In the genomic region with DNA sequence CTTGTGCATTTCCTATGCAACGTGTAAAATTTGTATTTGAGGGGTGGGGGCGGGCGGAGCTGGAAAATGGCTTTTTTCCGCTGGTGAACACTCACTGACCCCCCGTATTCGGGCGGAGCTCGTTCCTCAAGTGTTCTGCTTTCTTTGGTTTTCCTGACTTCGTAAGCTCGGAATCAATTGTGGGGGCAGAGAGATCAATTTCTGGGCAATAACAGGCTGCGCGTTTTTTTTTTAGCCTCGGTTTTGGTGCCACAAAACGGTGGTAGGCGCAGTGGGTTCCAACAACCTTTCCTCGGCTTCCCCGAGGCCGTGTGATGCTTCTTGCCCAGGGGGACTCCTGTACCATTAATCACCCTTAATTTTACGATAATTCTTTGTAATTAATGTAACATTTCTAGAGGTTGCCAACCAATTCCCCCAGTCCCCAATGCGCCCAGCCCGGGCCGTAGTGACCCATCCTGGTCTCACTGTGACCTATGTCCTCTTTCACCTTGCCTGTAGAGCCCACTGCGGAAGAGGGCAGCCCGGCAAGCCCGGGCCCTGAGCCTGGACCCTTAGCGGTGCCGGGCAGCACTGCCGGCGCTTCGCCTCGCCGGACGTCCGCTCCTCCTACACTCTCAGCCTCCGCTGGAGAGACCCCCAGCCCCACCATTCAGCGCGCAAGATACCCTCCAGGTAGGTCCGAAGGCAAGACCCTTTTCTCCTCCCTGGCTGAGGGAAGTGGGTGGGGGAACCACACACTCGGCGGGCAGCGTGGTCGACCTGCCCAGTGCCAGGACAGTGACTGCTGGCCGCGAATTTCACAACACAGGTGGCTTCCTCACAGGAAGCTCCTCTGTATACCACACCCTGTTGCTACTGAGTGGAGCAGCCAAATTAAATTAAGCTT, we compare ENCODE assay signal across 1 cellular context.
TF ChIP-seq lines count a peak whose summit lies in the region.

No MANE protein-coding gene starts in this region.

TF ChIP-seq in IMR-90, 13 proteins besides CTCF, POLR2A, EP300 and RAD21 (continued from another document):
- TF ChIP-seq, protein P1, sequence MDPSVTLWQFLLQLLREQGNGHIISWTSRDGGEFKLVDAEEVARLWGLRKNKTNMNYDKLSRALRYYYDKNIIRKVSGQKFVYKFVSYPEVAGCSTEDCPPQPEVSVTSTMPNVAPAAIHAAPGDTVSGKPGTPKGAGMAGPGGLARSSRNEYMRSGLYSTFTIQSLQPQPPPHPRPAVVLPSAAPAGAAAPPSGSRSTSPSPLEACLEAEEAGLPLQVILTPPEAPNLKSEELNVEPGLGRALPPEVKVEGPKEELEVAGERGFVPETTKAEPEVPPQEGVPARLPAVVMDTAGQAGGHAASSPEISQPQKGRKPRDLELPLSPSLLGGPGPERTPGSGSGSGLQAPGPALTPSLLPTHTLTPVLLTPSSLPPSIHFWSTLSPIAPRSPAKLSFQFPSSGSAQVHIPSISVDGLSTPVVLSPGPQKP (IDR thresholded peaks at IDR 0.05; ENCODE audit: borderline replicate concordance, low read depth, low read length): no peak
- TF ChIP-seq RCOR1 (IDR thresholded peaks at IDR 0.05; ENCODE audit: insufficient replicate concordance, low read length) (no peak), MXI1 (IDR thresholded peaks at IDR 0.05; ENCODE audit: borderline replicate concordance, low read depth, low read length) (no peak), MAZ (IDR thresholded peaks at IDR 0.05; ENCODE audit: borderline replicate concordance, low read depth, low read length) (no peak), NFE2L2 (IDR thresholded peaks at IDR 0.05; ENCODE audit: low read depth, low read length) (no peak), RFX5 (IDR thresholded peaks at IDR 0.05; ENCODE audit: low read depth, low read length) (no peak), BHLHE40 (IDR thresholded peaks at IDR 0.05; ENCODE audit: low read depth, low read length) (no peak)
TF ChIP-seq in IMR-90: peak in this region for 0.
